19 cellular contexts compared by ENCODE assay signal in the genomic region with DNA sequence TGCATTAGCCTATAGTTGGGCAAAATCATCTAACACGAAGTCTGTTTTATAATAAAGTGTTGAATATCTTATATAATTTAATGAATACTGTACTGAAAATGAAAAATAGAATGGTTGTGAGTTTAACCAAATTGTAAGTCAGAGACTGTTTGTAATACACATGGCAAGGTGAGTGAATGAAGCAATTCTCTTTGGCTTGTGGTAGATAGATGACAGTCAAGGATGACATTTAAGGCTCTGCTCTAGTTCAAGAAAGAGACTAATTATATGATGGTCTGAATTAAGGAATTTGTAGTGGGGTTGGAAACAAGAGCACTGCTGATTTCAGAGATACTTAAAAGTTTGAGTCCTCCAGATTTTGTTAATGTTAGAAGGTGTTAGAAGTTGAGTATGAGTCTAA.
"Had no signal": no experiment of that assay in that cellular context is flagged by ENCODE, and none has a peak within 500 bp of the region (broad histone marks: within the 10 kb centered on the region; RNA-seq: fewer than 3 reads in every experiment).

No MANE protein-coding gene starts in this region.

- H3K27ac Mint-ChIP-seq: endodermal cell; naive thymus-derived CD8-positive, alpha-beta T cell had no signal

- H3K4me3 Mint-ChIP-seq: endodermal cell; naive thymus-derived CD8-positive, alpha-beta T cell had no signal

- H3K36me3 ChIP-seq: gastroesophageal sphincter, neutrophil, sigmoid colon, tibial nerve, upper lobe of right lung had no signal

- DNase-seq: cerebellar nuclear complex; effector CD4-positive, alpha-beta T cell; endodermal cell; foreskin fibroblast; glutamatergic neuron; islet precursor cell; mucosa of descending colon; naive thymus-derived CD8-positive, alpha-beta T cell; posterior cingulate gyrus; sigmoid colon; small intestine; stimulated activated CD4-positive, alpha-beta T cell treated with anti-CD3 and anti-CD28 coated beads, Interleukin-12 subunit alpha, Interleukin-12 subunit beta, amount 100 ng/mL, for 4 hours; stimulated activated naive CD4-positive, alpha-beta T cell; testis; upper lobe of right lung had no signal

- H3K9me3 ChIP-seq: neutrophil, testis had no signal

- ATAC-seq: gastroesophageal sphincter; left lobe of liver; mucosa of descending colon; naive thymus-derived CD8-positive, alpha-beta T cell had no signal

- H3K27ac ChIP-seq: neutrophil, testis, tibial nerve, upper lobe of right lung had no signal

- H3K4me3 ChIP-seq: gastroesophageal sphincter, mucosa of descending colon, sigmoid colon, testis, tibial nerve, upper lobe of right lung had no signal

- H3K27me3 ChIP-seq: gastroesophageal sphincter, neutrophil, sigmoid colon, testis, tibial nerve, upper lobe of right lung had no signal

- H3K27me3 Mint-ChIP-seq: naive thymus-derived CD8-positive, alpha-beta T cell had no signal
